Comparison of ENCODE assay signal across 13 cellular contexts in genomic region chr9:89720721-89721660, GRCh38.
DNase-seq lines count a peak whose midpoint lies in the region; ATAC-seq and TF ChIP-seq lines count a peak whose summit lies in the region.
"Had no signal": no experiment of that assay in that cellular context is flagged by ENCODE, and none has a peak within 500 bp of the region (broad histone marks: within the 10 kb centered on the region; RNA-seq: fewer than 3 reads in every experiment).

No MANE protein-coding gene starts in this region.

- H2AK5ac ChIP-seq in neuronal stem cell (ENCODE audit: low read depth, low read length), result no peak overlapping the region

- H3K23ac ChIP-seq in neuronal stem cell (ENCODE audit: low read depth, low read length, poor library complexity), result no peak overlapping the region

- peaks cover 19% of the 10 kb centered on the region for H3K4me1 Mint-ChIP-seq in activated T-helper 2 cell treated with anti-CD3 and anti-CD28 coated beads, Interferon-gamma antibody, Interleukin-2, Interleukin-4, amounts not matched to agents 10 μg/mL and 5 μg/mL and 100 μg/mL, durations not matched to agents 14 hours and 24 hours and 36 hours (ENCODE audit: low read depth)

- H3K27me3 Mint-ChIP-seq in activated T-helper 2 cell treated with anti-CD3 and anti-CD28 coated beads, Interferon-gamma antibody, Interleukin-2, Interleukin-4, amounts not matched to agents 10 μg/mL and 5 μg/mL and 100 μg/mL, durations not matched to agents 14 hours and 24 hours and 36 hours (ENCODE audit: low read depth), result no peaks in the 10 kb centered on the region
- H3K27me3 Mint-ChIP-seq: T-helper 17 cell had no signal

- H3K4ac ChIP-seq in neuronal stem cell (ENCODE audit: low read length), result no peak overlapping the region

- H4K8ac ChIP-seq in neuronal stem cell (ENCODE audit: low read depth, low read length), result no peak overlapping the region

- peaks cover 43% of the 10 kb centered on the region for H3K36me3 Mint-ChIP-seq in activated T-helper 2 cell treated with anti-CD3 and anti-CD28 coated beads, Interferon-gamma antibody, Interleukin-2, Interleukin-4, amounts not matched to agents 10 μg/mL and 5 μg/mL and 100 μg/mL, durations not matched to agents 14 hours and 24 hours and 36 hours (ENCODE audit: low read depth)
- H3K36me3 Mint-ChIP-seq: CD14-positive monocyte had no signal

- no peak for TF ChIP-seq CTCF in KMS-11 (conservative IDR thresholded peaks at IDR 0.05; ENCODE audit: low read depth, low read length)

- H3K36me3 ChIP-seq in KMS-11 (ENCODE audit: insufficient read depth), result no peaks in the 10 kb centered on the region
- H3K36me3 ChIP-seq in neuronal stem cell (replicated peaks in 1 of 2; ENCODE audit: control insufficient read depth in 2 of 2, insufficient read depth in 2 of 2, low read length in 2 of 2), result no peaks in the 10 kb centered on the region
- H3K36me3 ChIP-seq: thoracic aorta had no signal

- no peaks in the 10 kb centered on the region for H3K79me2 ChIP-seq in KMS-11 (ENCODE audit: insufficient read depth, low read depth)

- no peak overlapping the region for H3K4me3 ChIP-seq in KMS-11 (IDR thresholded peaks at IDR 0.05; ENCODE audit: insufficient read depth, low read depth, low read length)
- H3K4me3 ChIP-seq in neuronal stem cell (ENCODE audit: low read length in 2 of 2), result no peak overlapping the region
- H3K4me3 ChIP-seq: thoracic aorta had no signal

- no peaks in the 10 kb centered on the region for H4K20me1 ChIP-seq in KMS-11 (ENCODE audit: insufficient read depth)

- H3K27me3 ChIP-seq in KMS-11 (ENCODE audit: insufficient read depth, low read depth) (no peaks in the 10 kb centered on the region), neuronal stem cell (ENCODE audit: control insufficient read depth in 3 of 3, insufficient read depth in 3 of 3, low read depth in 1 of 3, low read length in 3 of 3) (peaks cover 0 to 4% (median 0%) of the 10 kb centered on the region in 3 experiments)

- H3K4me2 ChIP-seq in KMS-11, result peak overlapping the region; percentile 49
- H3K4me2 ChIP-seq in neuronal stem cell (ENCODE audit: insufficient read depth, low read length, poor library complexity, severe bottlenecking), result no peak overlapping the region

- no peak overlapping the region for H2BK15ac ChIP-seq in neuronal stem cell (ENCODE audit: low read length)

- H3K9me3 Mint-ChIP-seq in activated T-helper 2 cell treated with anti-CD3 and anti-CD28 coated beads, Interferon-gamma antibody, Interleukin-2, Interleukin-4, amounts not matched to agents 10 μg/mL and 5 μg/mL and 100 μg/mL, durations not matched to agents 14 hours and 24 hours and 36 hours, result no peaks in the 10 kb centered on the region

- peaks cover 65% of the 10 kb centered on the region for H3K4me1 ChIP-seq in KMS-11 (ENCODE audit: low read depth, poor library complexity, severe bottlenecking)
- no peaks in the 10 kb centered on the region for H3K4me1 ChIP-seq in neuronal stem cell (ENCODE audit: control insufficient read depth in 2 of 2, insufficient read depth in 1 of 2, low read depth in 1 of 2, low read length in 2 of 2)

- H2AFZ ChIP-seq in KMS-11 (ENCODE audit: low read depth), result no peak overlapping the region
- no peak overlapping the region for H2AFZ ChIP-seq in neuronal stem cell (ENCODE audit: low read length)

- no peak overlapping the region for H3K4me3 Mint-ChIP-seq in activated T-helper 2 cell treated with anti-CD3 and anti-CD28 coated beads, Interferon-gamma antibody, Interleukin-2, Interleukin-4, amounts not matched to agents 10 μg/mL and 5 μg/mL and 100 μg/mL, durations not matched to agents 14 hours and 24 hours and 36 hours (ENCODE audit: low read depth)
- H3K4me3 Mint-ChIP-seq: T-helper 17 cell had no signal

- peak overlapping the region; percentile 24 for H3K18ac ChIP-seq in neuronal stem cell (ENCODE audit: low read length)

- H2BK5ac ChIP-seq in neuronal stem cell (ENCODE audit: low read length), result no peak overlapping the region

- ATAC-seq in HG02884 (IDR thresholded peaks at IDR 0.05; ENCODE audit: unreplicated experiment), result no peak
- no peak for ATAC-seq in HG02938 (IDR thresholded peaks at IDR 0.05; ENCODE audit: unreplicated experiment)
- ATAC-seq: T-helper 17 cell had no signal

- intact Hi-C loops in activated T-helper 2 cell treated with anti-CD3 and anti-CD28 coated beads, Interferon-gamma antibody, Interleukin-2, Interleukin-4, amounts not matched to agents 10 μg/mL and 5 μg/mL and 100 μg/mL, durations not matched to agents 14 hours and 24 hours and 36 hours (cut with micrococcal nuclease), result no loop called here

- DNase-seq in DMS 273 (lab: John Stamatoyannopoulos, UW; ENCODE audit: unreplicated experiment) (peak; percentile 73), neuronal stem cell (ENCODE audit: low spot score) (no peak), NCI-H2081 treated with DMSO at 0.1 percent for 48 hours (lab: John Stamatoyannopoulos, UW) (no peak)
- no peak for DNase-seq in activated T-helper 2 cell treated with anti-CD3 and anti-CD28 coated beads, Interferon-gamma antibody, Interleukin-2, Interleukin-4, amounts not matched to agents 10 μg/mL and 5 μg/mL and 100 μg/mL, durations not matched to agents 14 hours and 24 hours and 36 hours (ENCODE audit: low spot score)
- DNase-seq: activated CD4-positive, alpha-beta T cell treated with anti-CD3 and anti-CD28 coated beads for 48 hours; activated T-cell treated with anti-CD3 and anti-CD28 coated beads, Interleukin-2, amount 50 U/mL, for 1 hour; cerebellar nuclear complex; T-helper 17 cell had no signal

- WGBS in neuronal stem cell (ENCODE audit: extremely low coverage in 2 of 2, insufficient read length in 2 of 2, insufficient replicate concordance in 1 of 2), 2 donors, result no CpG with 5 or more reads among the region's 8 CpGs

- H3K79me1 ChIP-seq in neuronal stem cell (ENCODE audit: low read depth, low read length), result no peaks in the 10 kb centered on the region

- H2BK12ac ChIP-seq in neuronal stem cell (ENCODE audit: low read length), result no peak overlapping the region

- no peaks in the 10 kb centered on the region for H3K9me3 ChIP-seq in neuronal stem cell (replicated peaks in 1 of 2; ENCODE audit: control insufficient read depth in 2 of 2, insufficient read depth in 1 of 2, low read depth in 1 of 2, low read length in 2 of 2)
- H3K9me3 ChIP-seq: thoracic aorta had no signal

- H3K14ac ChIP-seq in neuronal stem cell (ENCODE audit: low read length), result no peak overlapping the region

- H4K91ac ChIP-seq in neuronal stem cell (ENCODE audit: low read depth, low read length, poor library complexity), result no peak overlapping the region

- H3K27ac ChIP-seq in KMS-11 (peak overlapping the region; percentile 58), neuronal stem cell (replicated peaks; ENCODE audit: low read length) (no peak overlapping the region)
- H3K27ac ChIP-seq: thoracic aorta had no signal

- peak overlapping the region; percentile 18 for H3K27ac Mint-ChIP-seq in activated T-helper 2 cell treated with anti-CD3 and anti-CD28 coated beads, Interferon-gamma antibody, Interleukin-2, Interleukin-4, amounts not matched to agents 10 μg/mL and 5 μg/mL and 100 μg/mL, durations not matched to agents 14 hours and 24 hours and 36 hours
- H3K27ac Mint-ChIP-seq: T-helper 17 cell had no signal

- H3K9ac ChIP-seq in KMS-11 (no peak overlapping the region), neuronal stem cell (ENCODE audit: low read depth, low read length, poor library complexity) (no peak overlapping the region)

- no peak overlapping the region for H2BK120ac ChIP-seq in neuronal stem cell (ENCODE audit: low read depth, low read length)
